ENCODE assay signal across 1 cellular context in the genomic region with DNA sequence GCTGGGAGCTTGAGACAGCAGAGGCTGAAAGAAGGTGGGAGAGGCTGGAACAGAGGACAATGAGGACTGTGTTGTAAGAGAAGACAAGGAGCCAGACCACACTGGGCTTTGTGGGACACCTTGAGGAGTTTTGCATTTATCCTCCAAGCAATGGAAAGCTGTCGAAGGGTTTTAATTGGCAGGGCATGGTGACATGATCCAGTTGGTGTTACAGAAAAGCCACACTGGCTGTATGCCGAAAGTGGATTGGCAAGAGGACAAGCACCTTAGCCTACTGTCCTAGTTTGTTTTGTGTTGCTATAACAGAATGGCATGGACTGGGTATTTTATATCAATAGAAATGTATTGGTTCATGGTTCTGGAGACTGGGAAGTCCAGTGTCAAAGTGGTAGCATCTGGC.
TF ChIP-seq lines count a peak whose summit lies in the region.

No MANE protein-coding gene starts in this region.

TF ChIP-seq in H1, 55 proteins besides CTCF, POLR2A, EP300 and RAD21:
- TF ChIP-seq CTBP2 (IDR thresholded peaks at IDR 0.05; ENCODE audit: borderline replicate concordance, insufficient read depth, insufficient read length, low read length) (no peak), BCL11A (IDR thresholded peaks at IDR 0.05; ENCODE audit: low read depth in 2 of 2, low read length in 2 of 2) (no peak), CHD2 (IDR thresholded peaks at IDR 0.05; ENCODE audit: low read length) (no peak), EZH2 (IDR thresholded peaks at IDR 0.05; ENCODE audit: low read depth, low read length, severe bottlenecking) (no peak)
- TF ChIP-seq, protein P1, sequence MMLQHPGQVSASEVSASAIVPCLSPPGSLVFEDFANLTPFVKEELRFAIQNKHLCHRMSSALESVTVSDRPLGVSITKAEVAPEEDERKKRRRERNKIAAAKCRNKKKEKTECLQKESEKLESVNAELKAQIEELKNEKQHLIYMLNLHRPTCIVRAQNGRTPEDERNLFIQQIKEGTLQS (IDR thresholded peaks at IDR 0.05; ENCODE audit: insufficient read depth, low read depth, low read length), result no peak
